ENCODE assay signal across 23 cellular contexts in genomic region chr7:159177270-159178036, GRCh38. TPM values are rescaled to one million over a fixed set of nuclear protein-coding genes. Genes with fewer than 3 reads are reported as not detected.
"Had no signal": no experiment of that assay in that cellular context is flagged by ENCODE, and none has a peak within 500 bp of the region (broad histone marks: within the 10 kb centered on the region; RNA-seq: fewer than 3 reads in every experiment).

No MANE protein-coding gene starts in this region.

- H3K4me1 ChIP-seq: esophagus muscularis mucosa, suprapubic skin, thyroid gland had no signal

- H3K4me3 ChIP-seq: coronary artery, dorsolateral prefrontal cortex, esophagus muscularis mucosa, hepatocyte, mucosa of descending colon, ovary, suprapubic skin, thyroid gland had no signal

- H3K9me3 ChIP-seq: esophagus muscularis mucosa, mucosa of descending colon, ovary, suprapubic skin, thyroid gland had no signal

- DNase-seq: dorsolateral prefrontal cortex; effector CD8-positive, alpha-beta T cell; foreskin fibroblast; head of caudate nucleus; kidney; left colon; mammary epithelial cell; mucosa of descending colon; naive thymus-derived CD8-positive, alpha-beta T cell; ovary; right cardiac atrium; stimulated activated CD4-positive, alpha-beta T cell treated with anti-CD3 and anti-CD28 coated beads, Interleukin-4, amount 100 ng/mL, for 1 hour; stimulated activated CD8-positive, alpha-beta memory T cell treated with anti-CD3 and anti-CD28 coated beads, Interleukin-4, amount 100 ng/mL, for 48 hours; stimulated activated naive CD8-positive, alpha-beta T cell treated with anti-CD3 and anti-CD28 coated beads, Interleukin-15, Interleukin-2, amounts not matched to agents 100 U/mL and 50 U/mL, for 24 hours; thyroid gland had no signal

- H3K79me2 ChIP-seq: hepatocyte had no signal

- H3K27me3 ChIP-seq: esophagus muscularis mucosa, hepatocyte, ovary, suprapubic skin, thyroid gland had no signal

- H3K36me3 Mint-ChIP-seq: stimulated activated effector memory CD8-positive, alpha-beta T cell treated with anti-CD3 and anti-CD28 coated beads, Interleukin-12 subunit alpha, Interleukin-12 subunit beta, amount 100 ng/mL, for 72 hours; type B pancreatic cell had no signal

- H3K4me1 Mint-ChIP-seq: neural crest cell had no signal

- H3K4me2 ChIP-seq: hepatocyte had no signal

- H3K36me3 ChIP-seq: esophagus muscularis mucosa, ovary, suprapubic skin, thyroid gland had no signal

- H3K27me3 Mint-ChIP-seq: type B pancreatic cell had no signal

- ATAC-seq: left colon; mucosa of descending colon; naive thymus-derived CD8-positive, alpha-beta T cell; right cardiac atrium; stimulated activated effector memory CD8-positive, alpha-beta T cell treated with anti-CD3 and anti-CD28 coated beads, Interleukin-12 subunit alpha, Interleukin-12 subunit beta, amount 100 ng/mL, for 72 hours; stimulated activated naive CD8-positive, alpha-beta T cell treated with anti-CD3 and anti-CD28 coated beads, Interleukin-15, Interleukin-2, amounts not matched to agents 100 U/mL and 50 U/mL, for 24 hours had no signal

- H3K27ac ChIP-seq: coronary artery, dorsolateral prefrontal cortex, epithelial cell of prostate, esophagus muscularis mucosa, hepatocyte, ovary, suprapubic skin, thyroid gland had no signal

- H3K27ac Mint-ChIP-seq: naive thymus-derived CD8-positive, alpha-beta T cell; stimulated activated effector memory CD8-positive, alpha-beta T cell treated with anti-CD3 and anti-CD28 coated beads, Interleukin-12 subunit alpha, Interleukin-12 subunit beta, amount 100 ng/mL, for 72 hours; type B pancreatic cell had no signal

- H3K4me3 Mint-ChIP-seq: naive thymus-derived CD8-positive, alpha-beta T cell; neural crest cell; stimulated activated effector memory CD8-positive, alpha-beta T cell treated with anti-CD3 and anti-CD28 coated beads, Interleukin-12 subunit alpha, Interleukin-12 subunit beta, amount 100 ng/mL, for 72 hours; type B pancreatic cell had no signal

- FAIRE-seq: kidney had no signal

- H2AFZ ChIP-seq: hepatocyte had no signal

- H3K9me3 Mint-ChIP-seq: type B pancreatic cell had no signal

RNA-seq across cellular contexts. Expression of gene VIPR2, which starts 32.8 kb away (rescaled TPM):
- total RNA-seq: mammary epithelial cell had no signal
